16 cellular contexts compared by ENCODE assay signal in the genomic region with DNA sequence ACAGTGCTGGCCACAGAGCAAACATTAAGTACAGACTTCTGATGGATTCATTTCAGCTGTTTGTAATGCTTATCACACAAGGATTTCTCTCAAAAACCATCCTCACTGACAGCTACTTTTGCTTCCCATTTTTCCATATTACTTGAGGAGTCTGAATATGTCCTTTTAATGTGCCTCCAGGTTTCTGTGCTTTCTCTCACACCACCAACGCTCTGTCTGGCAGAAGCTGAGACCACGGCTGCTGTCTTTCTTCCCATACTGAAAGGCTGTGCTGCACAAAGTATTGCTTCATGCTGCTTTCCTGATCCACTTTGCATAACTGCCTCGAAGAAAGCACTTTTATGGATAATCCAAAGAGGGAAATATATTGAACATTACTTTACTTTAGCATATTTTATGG.
"Had no signal": no experiment of that assay in that cellular context is flagged by ENCODE, and none has a peak within 500 bp of the region (broad histone marks: within the 10 kb centered on the region; RNA-seq: fewer than 3 reads in every experiment).

No MANE protein-coding gene starts in this region.

- H3K27me3 ChIP-seq: gastroesophageal sphincter, right atrium auricular region had no signal

- H3K27me3 Mint-ChIP-seq: activated T-helper 17 cell treated with anti-CD3 and anti-CD28 coated beads, Interleukin-2, amount 50 U/mL, for 72 hours; naive B cell had no signal

- H3K4me1 Mint-ChIP-seq: activated T-helper 17 cell treated with anti-CD3 and anti-CD28 coated beads, Interleukin-2, amount 50 U/mL, for 72 hours; endodermal cell; naive B cell had no signal

- H3K36me3 Mint-ChIP-seq: naive B cell had no signal

- H3K36me3 ChIP-seq: gastroesophageal sphincter, right atrium auricular region had no signal

- ATAC-seq: activated T-helper 17 cell treated with anti-CD3 and anti-CD28 coated beads, Interleukin-2, amount 50 U/mL, for 72 hours; gastroesophageal sphincter had no signal

- DNase-seq: activated CD4-positive, alpha-beta T cell treated with anti-CD3 and anti-CD28 coated beads for 1 hour; activated CD4-positive, alpha-beta T cell treated with anti-CD3 and anti-CD28 coated beads, Interleukin-2, amount 50 U/mL, for 4 hours; activated naive CD4-positive, alpha-beta T cell treated with Interleukin-2 at 50 U/mL for 16 hours; activated T-cell treated with anti-CD3 and anti-CD28 coated beads for 4 hours; endodermal cell; islet precursor cell; naive B cell; stimulated activated CD4-positive, alpha-beta T cell treated with anti-CD3 and anti-CD28 coated beads, Interleukin-4, amount 100 ng/mL, for 24 hours; stimulated activated naive CD4-positive, alpha-beta T cell; T-helper 1 cell; T1000; trophoblast cell had no signal

- H3K9me3 Mint-ChIP-seq: activated T-helper 17 cell treated with anti-CD3 and anti-CD28 coated beads, Interleukin-2, amount 50 U/mL, for 72 hours; endodermal cell; naive B cell had no signal

- H3K27ac ChIP-seq: gastroesophageal sphincter, right atrium auricular region, skin epidermis had no signal

- H3K4me3 ChIP-seq: gastroesophageal sphincter, right atrium auricular region, skin epidermis had no signal

- H3K27ac Mint-ChIP-seq: activated T-helper 17 cell treated with anti-CD3 and anti-CD28 coated beads, Interleukin-2, amount 50 U/mL, for 72 hours; endodermal cell; naive B cell had no signal

- H3K9me3 ChIP-seq: gastroesophageal sphincter, right atrium auricular region had no signal

- H3K4me3 Mint-ChIP-seq: activated T-helper 17 cell treated with anti-CD3 and anti-CD28 coated beads, Interleukin-2, amount 50 U/mL, for 72 hours; endodermal cell; naive B cell had no signal
